ENCODE assay signal across 8 cellular contexts in the genomic region with DNA sequence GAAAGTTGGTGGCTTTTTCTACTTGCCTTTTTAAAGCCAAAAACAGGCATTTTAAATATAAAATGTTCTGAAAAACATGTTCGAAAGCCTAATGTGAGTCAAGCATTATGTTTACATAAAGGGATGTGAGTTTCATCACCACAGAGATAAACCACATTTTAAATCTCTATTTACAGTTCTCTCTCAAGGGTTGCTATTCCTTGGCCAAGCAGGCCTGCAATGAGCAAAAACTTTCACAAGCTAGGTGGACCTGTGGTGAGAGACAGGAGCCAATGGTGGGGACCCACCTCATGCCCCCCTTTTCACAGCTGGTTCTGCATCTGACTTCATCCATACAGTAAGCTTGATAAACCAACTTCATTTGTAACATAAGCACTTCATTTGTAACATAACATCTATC.
A peak's percentile ranks its signal among the peaks of the same experiment; 100 is the strongest.
DNase-seq lines count a peak whose midpoint lies in the region; ATAC-seq, FAIRE-seq and TF ChIP-seq lines count a peak whose summit lies in the region.

No MANE protein-coding gene starts in this region.

- in situ Hi-C loops in KBM-7 (cut with MboI; ENCODE audit: low pct_unique_long_range_greater_than_20kb, low sequenced_read_pairs), result no loop called here

- FAIRE-seq in H54 (lab: Jason Lieb, UNC), result peak; percentile 76

- DNase-seq in H54 (ENCODE audit: insufficient read length, low spot score), result no peak
- DNase-seq in NB4 (ENCODE audit: low read depth), result peak; percentile 34
- peak; percentile 4 to 11 for DNase-seq in erythroblast (lab: John Stamatoyannopoulos, UW)
- DNase-seq in KBM-7, result no peak
- DNase-seq in substantia nigra (lab: John Stamatoyannopoulos, UW), result no peak
- DNase-seq in amygdala (lab: John Stamatoyannopoulos, UW), result no peak
- no peak for DNase-seq in NCI-H446 (lab: John Stamatoyannopoulos, UW)

- H3K4me3 ChIP-seq in NB4 (ENCODE audit: low read depth, low read length), result no peak overlapping the region

- peak; percentile 66 for ATAC-seq in GM18508 (IDR thresholded peaks at IDR 0.05; ENCODE audit: insufficient read depth, unreplicated experiment)

- H3K27ac ChIP-seq in substantia nigra (ENCODE audit: low read depth, low read length, poor library complexity, severe bottlenecking), result no peak overlapping the region

- TF ChIP-seq CTCF in NB4 (IDR thresholded peaks at IDR 0.05; ENCODE audit: low read depth, low read length), result no peak

- no peak for TF ChIP-seq POLR2A in H54 (IDR thresholded peaks at IDR 0.05; ENCODE audit: low read depth, low read length)
- TF ChIP-seq POLR2A in NB4 (IDR thresholded peaks at IDR 0.05; ENCODE audit: extremely low read depth, insufficient read length), result no peak
- no peak for TF ChIP-seq POLR2A in erythroblast (IDR thresholded peaks at IDR 0.05; ENCODE audit: low read length)

Comparison
In these comparisons a context has a peak if more than half of its experiments do, and no peak if none do; other contexts are left out.
1. DNase-seq: peak in NB4 (single experiment) and erythroblast (2 of 2); none in H54 (single experiment), KBM-7 (single experiment), substantia nigra (0 of 49), amygdala (0 of 56) and NCI-H446 (0 of 2).